8 cellular contexts compared by ENCODE assay signal in the genomic region with DNA sequence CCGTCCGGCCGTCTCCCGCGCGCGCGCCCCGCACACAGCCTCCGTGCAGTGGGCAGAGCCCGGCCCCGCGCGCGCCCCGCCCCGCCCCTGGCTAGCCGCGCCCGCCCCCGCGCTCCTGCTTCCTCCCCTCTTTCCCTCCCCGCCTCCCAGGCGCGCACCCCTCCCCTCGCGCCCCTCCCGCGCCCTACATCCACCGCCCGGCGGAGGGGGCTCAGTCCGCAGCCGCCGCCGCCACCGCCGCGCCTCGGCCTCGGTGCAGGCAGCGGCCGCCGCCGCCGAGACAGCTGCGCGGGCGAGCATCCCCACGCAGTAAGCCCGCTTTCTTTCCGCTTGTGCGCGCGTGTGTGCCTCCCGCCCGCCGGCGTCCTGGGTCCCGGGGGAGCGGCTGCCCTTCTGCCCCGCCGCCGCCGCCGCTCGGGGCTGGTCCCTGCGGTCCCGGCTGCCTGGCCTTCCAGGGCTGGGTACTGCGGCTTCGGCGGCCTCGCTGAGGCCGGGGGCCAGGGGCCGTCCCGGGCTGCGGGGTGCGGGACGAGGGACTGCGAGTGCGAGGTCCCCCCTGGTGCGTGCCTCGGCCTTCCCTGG. TPM values are rescaled to one million over a fixed set of nuclear protein-coding genes. Genes with fewer than 3 reads are reported as not detected.
DNase-seq lines count a peak whose midpoint lies in the region; ATAC-seq and TF ChIP-seq lines count a peak whose summit lies in the region.

Gene FHL1, plus strand, starts transcription at position 214 of the 582 bp plus-strand sequence.

- in situ Hi-C loops in Caki2 (cut with HindIII; ENCODE audit: low pct_unique_long_range_greater_than_20kb, low sequenced_read_pairs), result no loop called here

- peaks cover 21% of the 10 kb centered on the region for H3K4me1 Mint-ChIP-seq in activated B cell treated with CpG ODN at 0.5 μM for 24 hours

- peak within 1 kb of the TSS; percentile 30 for H3K27ac Mint-ChIP-seq in activated B cell treated with CpG ODN at 0.5 μM for 24 hours

- TF ChIP-seq CTCF in activated B cell treated with CpG ODN at 0.5 μM for 24 hours (IDR thresholded peaks at IDR 0.05) (no peak), choroid plexus epithelial cell (conservative IDR thresholded peaks at IDR 0.05; ENCODE audit: low read depth, low read length) (no peak)

- peaks cover 4% of the 10 kb centered on the region for H3K27me3 Mint-ChIP-seq in activated B cell treated with CpG ODN at 0.5 μM for 24 hours

- ATAC-seq in activated B cell treated with CpG ODN at 0.5 μM for 24 hours (ENCODE audit: low read depth), result peak; percentile 80

- POLR2A ChIA-PET in activated B cell treated with CpG ODN at 0.5 μM for 24 hours (lab: Charles Lee), result no interaction called here

- DNase-seq in Caki2 (ENCODE audit: low read depth), result peak; percentile 28
- DNase-seq in HuH-7 (ENCODE audit: low spot score), result peak; percentile 15
- peak; percentile 30 for DNase-seq in activated B cell treated with CpG ODN at 0.5 μM for 24 hours
- DNase-seq in choroid plexus epithelial cell (ENCODE audit: low read depth), result peak; percentile 44
- DNase-seq in stimulated activated CD4-positive, alpha-beta T cell treated with anti-CD3 and anti-CD28 coated beads, Interleukin-15, amount 100 ng/mL, for 1 hour (ENCODE audit: low read depth in 1 of 2, low spot score in 1 of 2), result peak; percentile 23 to 43
- no peak for DNase-seq in NK-92 (lab: John Stamatoyannopoulos, UW; ENCODE audit: unreplicated experiment)
- no peak for DNase-seq in OCI-M2 (lab: John Stamatoyannopoulos, UW; ENCODE audit: unreplicated experiment)

- no peaks in the 10 kb centered on the region for H3K27me3 ChIP-seq in layer of hippocampus (ENCODE audit: control insufficient read depth, insufficient read depth, low read length)

- H3K4me3 Mint-ChIP-seq in activated B cell treated with CpG ODN at 0.5 μM for 24 hours, result peak within 1 kb of the TSS; percentile 83

- no peaks in the 10 kb centered on the region for H3K36me3 Mint-ChIP-seq in activated B cell treated with CpG ODN at 0.5 μM for 24 hours (ENCODE audit: low read depth)

- intact Hi-C loops in activated B cell treated with CpG ODN at 0.5 μM for 24 hours (cut with micrococcal nuclease), result loop anchor here (5.0 kb wide), 1 partner anchor 80 kb away; no protein-coding TSS in a partner anchor

- peak within 1 kb of the TSS; percentile 46 for H3K27ac ChIP-seq in layer of hippocampus (ENCODE audit: low read depth, low read length)

- peak within 1 kb of the TSS; percentile 67 for H3K4me3 ChIP-seq in choroid plexus epithelial cell (ENCODE audit: low read depth, low read length)

- no peaks in the 10 kb centered on the region for H3K9me3 Mint-ChIP-seq in activated B cell treated with CpG ODN at 0.5 μM for 24 hours

- CTCF ChIA-PET in activated B cell treated with CpG ODN at 0.5 μM for 24 hours (lab: Charles Lee), result interaction anchor here (1.2 kb wide), 1 partner anchor 15 kb away, joined by 3 read pairs; no protein-coding TSS in a partner anchor

RNA-seq across cellular contexts. Expression of gene FHL1, which starts in this region (rescaled TPM):
- 72.9 and 95.8 TPM in 2 replicates for total RNA-seq in Caki2 (2014; rRNA removed; shearing (Covaris generic); ENCODE audit: low replicate concordance)
- total RNA-seq in activated B cell treated with CpG ODN at 0.5 μM for 24 hours, result 2.6 and 6.4 TPM in 2 replicates

Comparison
In these comparisons a context has a peak if more than half of its experiments do, and no peak if none do; other contexts are left out.
1. DNase-seq: peak in Caki2 (single experiment), HuH-7 (single experiment), activated B cell treated with CpG ODN at 0.5 μM for 24 hours (single experiment), choroid plexus epithelial cell (single experiment) and stimulated activated CD4-positive, alpha-beta T cell treated with anti-CD3 and anti-CD28 coated beads, Interleukin-15, amount 100 ng/mL, for 1 hour (2 of 2); none in NK-92 (single experiment) and OCI-M2 (single experiment).